22 cellular contexts compared by ENCODE assay signal in the genomic region with DNA sequence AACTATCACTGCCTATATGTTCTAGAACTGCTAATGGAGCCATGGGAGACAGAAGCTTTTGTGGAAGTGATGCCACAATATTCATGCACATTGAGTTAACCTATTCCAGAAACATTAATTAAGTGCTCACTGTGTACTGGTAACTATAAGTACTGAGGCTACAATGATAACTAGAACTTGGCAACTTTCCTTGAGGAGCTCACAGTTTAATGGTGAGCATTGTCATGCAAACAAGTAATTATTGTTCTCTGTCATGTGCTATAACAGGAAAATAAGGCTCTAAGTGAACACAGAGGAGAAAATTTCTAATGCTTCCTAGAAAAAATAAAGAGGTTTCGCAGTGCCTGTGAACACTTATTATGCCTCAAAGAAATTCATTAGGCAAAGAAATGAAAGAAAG.
DNase-seq lines count a peak whose midpoint lies in the region; TF ChIP-seq lines count a peak whose summit lies in the region.
"Had no signal": no experiment of that assay in that cellular context is flagged by ENCODE, and none has a peak within 500 bp of the region (broad histone marks: within the 10 kb centered on the region; RNA-seq: fewer than 3 reads in every experiment).

No MANE protein-coding gene starts in this region.

- no peaks in the 10 kb centered on the region for H3K9me3 ChIP-seq in breast epithelium
- H3K9me3 ChIP-seq: A549, Caco-2, SJSA1 had no signal

- DNase-seq in COR-L47 (lab: John Stamatoyannopoulos, UW) (peak; percentile 29), inferior parietal cortex (ENCODE audit: extremely low spot score) (peak; percentile 77), substantia nigra (lab: John Stamatoyannopoulos, UW) (no peak), DMS 273 treated with DMSO at 0.1 percent for 48 hours (lab: John Stamatoyannopoulos, UW) (no peak), breast epithelium (ENCODE audit: low spot score in 2 of 2) (no peak), A172 (ENCODE audit: low spot score) (no peak)
- DNase-seq: AML-193; C1 segment of cervical spinal cord; Caco-2; CD4-positive, alpha-beta memory T cell; DMS79 treated with DMSO at 0.1 percent for 48 hours; HCEC 1CT; NCI-H1092; NCI-H1417 treated with DMSO at 0.1 percent for 48 hours; NCI-H187; NCI-H524 treated with DMSO at 0.1 percent for 48 hours; NCI-H774; Right ventricle myocardium superior; RPMI8226 had no signal

- no peak overlapping the region for H3K4me3 ChIP-seq in breast epithelium
- H3K4me3 ChIP-seq: A549, SJSA1 had no signal

- TF ChIP-seq POLR2A in breast epithelium (IDR thresholded peaks at IDR 0.05), result no peak

- TF ChIP-seq CTCF in breast epithelium (IDR thresholded peaks at IDR 0.05), result no peak

- H3K27ac ChIP-seq in angular gyrus (ENCODE audit: low read depth, low read length) (peak overlapping the region; percentile 88), substantia nigra (ENCODE audit: low read depth, low read length, poor library complexity, severe bottlenecking) (peak overlapping the region; percentile 77), breast epithelium (no peak overlapping the region)
- H3K27ac ChIP-seq: A549, SJSA1 had no signal

- H3K4me1 ChIP-seq in breast epithelium, result no peaks in the 10 kb centered on the region
- H3K4me1 ChIP-seq: A549, Caco-2, SJSA1 had no signal

- no peaks in the 10 kb centered on the region for H3K27me3 ChIP-seq in breast epithelium
- H3K27me3 ChIP-seq: SJSA1 had no signal

- intact Hi-C loops in breast epithelium (cut with DNase I; ENCODE audit: low total_unique reads), result no loop called here

- no peaks in the 10 kb centered on the region for H3K36me3 ChIP-seq in breast epithelium
- H3K36me3 ChIP-seq: SJSA1 had no signal

Comparison
In these comparisons a context has a peak if more than half of its experiments do, and no peak if none do; other contexts are left out.
1. DNase-seq: peak in COR-L47 (single experiment) and inferior parietal cortex (single experiment); none in substantia nigra (0 of 49), DMS 273 treated with DMSO at 0.1 percent for 48 hours (single experiment), breast epithelium (0 of 2) and A172 (single experiment).
2. H3K27ac ChIP-seq: peak in angular gyrus (single experiment) and substantia nigra (single experiment); none in breast epithelium (0 of 2).